In genomic region chr2:150030440-150030839, GRCh38 we compare ENCODE assay signal across 23 cellular contexts.
"Had no signal": no experiment of that assay in that cellular context is flagged by ENCODE, and none has a peak within 500 bp of the region (broad histone marks: within the 10 kb centered on the region; RNA-seq: fewer than 3 reads in every experiment).

No MANE protein-coding gene starts in this region.

- DNase-seq: activated CD4-positive, alpha-beta memory T cell treated with anti-CD3 and anti-CD28 coated beads for 36 hours; activated CD4-positive, alpha-beta T cell treated with anti-CD3 and anti-CD28 coated beads for 36 hours; activated CD8-positive, alpha-beta memory T cell treated with anti-CD3 and anti-CD28 coated beads, Interleukin-2, amount 10 ng/mL, durations not matched to agents 7 days and 5 days; activated naive CD4-positive, alpha-beta T cell; activated naive CD8-positive, alpha-beta T cell treated with anti-CD3 and anti-CD28 coated beads for 36 hours; amniotic stem cell; dermis blood vessel endothelial cell; effector memory CD8-positive, alpha-beta T cell; foreskin keratinocyte; islet precursor cell; mammary epithelial cell; nephron progenitor cell; nucleus accumbens; posterior cingulate gyrus; sigmoid colon; stimulated activated CD4-positive, alpha-beta T cell treated with anti-CD3 and anti-CD28 coated beads, Interleukin-12 subunit alpha, Interleukin-12 subunit beta, amount 100 ng/mL, for 4 hours; stimulated activated CD4-positive, alpha-beta T cell treated with anti-CD3 and anti-CD28 coated beads, Interleukin-1b, Interleukin-23, amount 100 ng/mL, for 48 hours had no signal

- ATAC-seq: activated CD4-positive, alpha-beta T cell treated with anti-CD3 and anti-CD28 coated beads for 36 hours; activated CD8-positive, alpha-beta memory T cell treated with anti-CD3 and anti-CD28 coated beads, Interleukin-2, amount 10 ng/mL, durations not matched to agents 7 days and 5 days; activated T-helper 17 cell treated with anti-CD3 and anti-CD28 coated beads, Interleukin-2, amount 50 U/mL, for 72 hours; effector memory CD8-positive, alpha-beta T cell; foreskin keratinocyte; left lobe of liver; WTC11 had no signal

- H3K4me3 ChIP-seq: cardiac muscle cell, hepatocyte, sigmoid colon, suprapubic skin had no signal
